Comparison of ENCODE assay signal across 21 cellular contexts in genomic region chr22:36085476-36086169, GRCh38. TPM values are rescaled to one million over a fixed set of nuclear protein-coding genes. Genes with fewer than 3 reads are reported as not detected.
DNase-seq lines count a peak whose midpoint lies in the region; ATAC-seq, FAIRE-seq and TF ChIP-seq lines count a peak whose summit lies in the region.
"Had no signal": no experiment of that assay in that cellular context is flagged by ENCODE, and none has a peak within 500 bp of the region (broad histone marks: within the 10 kb centered on the region; RNA-seq: fewer than 3 reads in every experiment).

No MANE protein-coding gene starts in this region.

- POLR2A ChIA-PET in K562 (lab: Yijun Ruan, JAX): no interaction called here

- 84% methylated on average over 5 of the region's 15 CpGs for WGBS in K562 (ENCODE audit: insufficient coverage, low coverage, missing lambda C conversion rate)
- WGBS in heart right ventricle, 2 donors: 88 to 91% methylated on average over 15 of the region's 15 CpGs
- 81 to 88% methylated on average over 9 to 15 of the region's 15 CpGs for WGBS in body of pancreas, 2 donors

- H3K36me3 ChIP-seq in BLaER1 (no peaks in the 10 kb centered on the region), K562 (ENCODE audit: control insufficient read depth, insufficient read depth, low read length) (no peaks in the 10 kb centered on the region), heart right ventricle (no peaks in the 10 kb centered on the region), body of pancreas (replicated peaks in 1 of 2; ENCODE audit: insufficient read depth in 1 of 2, low read depth in 2 of 2) (no peaks in the 10 kb centered on the region)
- no peaks in the 10 kb centered on the region for H3K36me3 ChIP-seq in BLaER1 treated with 17β-estradiol and CSF1 and Interleukin-3, amounts not matched to agents 10 nM and 100 nM
- H3K36me3 ChIP-seq: BE2C, HAP-1 had no signal

- H3K27me3 ChIP-seq in BLaER1 (no peaks in the 10 kb centered on the region), K562 (ENCODE audit: control insufficient read depth in 2 of 2, insufficient read depth in 2 of 2, low read length in 2 of 2) (no peaks in the 10 kb centered on the region), heart right ventricle (no peaks in the 10 kb centered on the region), body of pancreas (no peaks in the 10 kb centered on the region)
- H3K27me3 ChIP-seq in BLaER1 treated with 17β-estradiol and CSF1 and Interleukin-3, amounts not matched to agents 10 nM and 100 nM: no peaks in the 10 kb centered on the region
- H3K27me3 ChIP-seq: BE2C had no signal

- CTCF ChIA-PET in K562 (lab: Yijun Ruan, JAX; ENCODE audit: low intra/inter-chr PET ratio): no interaction called here

- TF ChIP-seq RAD21 in K562 (CRISPR knock-in tag; conservative IDR thresholded peaks at IDR 0.05 in 1 of 2, IDR thresholded peaks at IDR 0.05 in 1 of 2): no peak

- TF ChIP-seq EP300 in K562 (IDR thresholded peaks at IDR 0.05; ENCODE audit: low read length): no peak

- in situ Hi-C loops in K562 (cut with MboI): no loop called here

- no peaks in the 10 kb centered on the region for H4K20me1 ChIP-seq in BLaER1
- no peaks in the 10 kb centered on the region for H4K20me1 ChIP-seq in BLaER1 treated with 17β-estradiol and CSF1 and Interleukin-3, amounts not matched to agents 10 nM and 100 nM
- no peaks in the 10 kb centered on the region for H4K20me1 ChIP-seq in K562 (replicated peaks; ENCODE audit: control insufficient read depth, insufficient read depth, low read length)

- H3K4me2 ChIP-seq in BLaER1 (peak overlapping the region; percentile 42), K562 (ENCODE audit: insufficient read depth, low read length) (no peak overlapping the region)
- peak overlapping the region; percentile 9 to 71 (median 53); a peak in 19 of 22 replicates for H3K4me2 ChIP-seq in BLaER1 treated with 17β-estradiol and CSF1 and Interleukin-3, amounts not matched to agents 10 nM and 100 nM

- TF ChIP-seq POLR2A in K562 (conservative IDR thresholded peaks at IDR 0.05): no peak
- TF ChIP-seq POLR2A in body of pancreas (IDR thresholded peaks at IDR 0.05): no peak

- TF ChIP-seq CTCF in K562 (IDR thresholded peaks at IDR 0.05 in 2 of 3, conservative IDR thresholded peaks at IDR 0.05 in 1 of 3; ENCODE audit: insufficient read depth in 2 of 3, low read depth in 1 of 3, low read length in 3 of 3) (no peak), heart right ventricle (IDR thresholded peaks at IDR 0.05) (no peak), body of pancreas (IDR thresholded peaks at IDR 0.05) (no peak)

- intact Hi-C loops in K562 (cut with micrococcal nuclease) (no loop called here), posterior vena cava (cut with DNase I) (no loop called here), heart right ventricle (cut with DNase I) (no loop called here), body of pancreas (cut with DNase I) (no loop called here)

- no peak overlapping the region for H2AFZ ChIP-seq in K562 (ENCODE audit: low read depth, low read length)

- no TSS peak for BruUV-seq in K562 (replicated peaks; lab: Mats Ljungman, UMichigan)

- no peak for FAIRE-seq in K562 (lab: Jason Lieb, UNC)
- FAIRE-seq: A204.1, GM12892, GM18507 had no signal

- DNase-seq in K562 (ENCODE audit: extremely low read depth in 1 of 4, low spot score in 3 of 4) (no peak), posterior vena cava (ENCODE audit: low spot score) (peak; percentile 56), heart right ventricle (no peak), body of pancreas (no peak)
- no peak for DNase-seq in activated CD8-positive, alpha-beta memory T cell treated with anti-CD3 and anti-CD28 coated beads, Interleukin-2, amount 50 U/mL, for 48 hours
- DNase-seq: ACHN; BE2C; CD4-positive, alpha-beta memory T cell; DMS153; DMS79; GDM1; KG1 had no signal

- no peak overlapping the region for H3K4me3 ChIP-seq in BLaER1
- no peak overlapping the region for H3K4me3 ChIP-seq in BLaER1 treated with 17β-estradiol and CSF1 and Interleukin-3, amounts not matched to agents 10 nM and 100 nM
- no peak overlapping the region for H3K4me3 ChIP-seq in K562
- no peak overlapping the region for H3K4me3 ChIP-seq in heart right ventricle
- H3K4me3 ChIP-seq in body of pancreas: no peak overlapping the region
- H3K4me3 ChIP-seq: HAP-1 had no signal

- no peaks in the 10 kb centered on the region for H3K9me1 ChIP-seq in K562 (ENCODE audit: control insufficient read depth, insufficient read depth, low read length)

- H3K27ac ChIP-seq in BLaER1 (no peak overlapping the region), K562 (ENCODE audit: extremely low read depth, low read depth, low read length) (no peak overlapping the region), heart right ventricle (no peak overlapping the region), body of pancreas (no peak overlapping the region)
- peak overlapping the region in 3 of 11 experiments; percentile 9 to 31 (median 23); a peak in 1 of 22 replicates for H3K27ac ChIP-seq in BLaER1 treated with 17β-estradiol and CSF1 and Interleukin-3, amounts not matched to agents 10 nM and 100 nM
- H3K27ac ChIP-seq: HL-60 had no signal

- H3K4me1 ChIP-seq in BLaER1 (peaks cover 37% of the 10 kb centered on the region), K562 (replicated peaks in 1 of 2; ENCODE audit: control insufficient read depth in 2 of 2, insufficient read depth in 2 of 2, low read length in 2 of 2) (peaks cover 0 to 3% of the 10 kb centered on the region in 2 experiments; a peak in 3 of 5 replicates), heart right ventricle (peaks cover 0 to 2% (median 0%) of the 10 kb centered on the region in 9 donors), body of pancreas (no peaks in the 10 kb centered on the region)
- H3K4me1 ChIP-seq in BLaER1 treated with 17β-estradiol and CSF1 and Interleukin-3, amounts not matched to agents 10 nM and 100 nM: peaks cover 0 to 45% (median 25%) of the 10 kb centered on the region in 10 experiments; a peak in 17 of 20 replicates
- H3K4me1 ChIP-seq: BE2C had no signal

- H3K9me3 ChIP-seq in BLaER1 (no peaks in the 10 kb centered on the region), K562 (replicated peaks; ENCODE audit: control insufficient read depth, insufficient read depth, low read depth, low read length) (no peaks in the 10 kb centered on the region), heart right ventricle (no peaks in the 10 kb centered on the region), body of pancreas (no peaks in the 10 kb centered on the region)
- H3K9me3 ChIP-seq in BLaER1 treated with 17β-estradiol and CSF1 and Interleukin-3, amounts not matched to agents 10 nM and 100 nM (replicated peaks in 1 of 11): no peaks in the 10 kb centered on the region
- H3K9me3 ChIP-seq: BE2C, HAP-1 had no signal

- H3K79me2 ChIP-seq in K562 (ENCODE audit: control insufficient read depth, insufficient read depth, low read length): no peaks in the 10 kb centered on the region

- no peak for ATAC-seq in K562
- no peak for ATAC-seq in heart right ventricle
- no peak for ATAC-seq in body of pancreas

- H3K9ac ChIP-seq in BLaER1: no peak overlapping the region
- no peak overlapping the region for H3K9ac ChIP-seq in BLaER1 treated with 17β-estradiol and CSF1 and Interleukin-3, amounts not matched to agents 10 nM and 100 nM
- H3K9ac ChIP-seq in K562 (ENCODE audit: insufficient read depth in 1 of 2, low read depth in 2 of 2, low read length in 2 of 2): no peak overlapping the region

TF ChIP-seq in K562, 482 proteins besides CTCF, POLR2A, EP300 and RAD21:
- peak; percentile 63; the same call in 1 of the 2 replicates for TF ChIP-seq BCOR (IDR thresholded peaks at IDR 0.05)
- no peak for TF ChIP-seq TCF15 (CRISPR knock-in tag; IDR thresholded peaks at IDR 0.05)
- TF ChIP-seq RBM25 (IDR thresholded peaks at IDR 0.05; ENCODE audit: low read depth, low read length, severe bottlenecking): peak; percentile 70

RNA-seq across cellular contexts. Expression of gene RBFOX2, which starts 57.0 kb away (rescaled TPM):
- total RNA-seq in K562 (2011; cell fraction: chromatin; rRNA removed; ENCODE audit: low replicate concordance): 27.6 and 35.3 TPM in 2 replicates
- 13.7 and 15.8 TPM in 2 replicates for total RNA-seq in K562 (2011; cell fraction: nucleolus; rRNA removed)
- 26.1 and 42.0 TPM in 2 replicates for total RNA-seq in K562 (2011; cell fraction: nucleoplasm; rRNA removed)
- 17.5 and 19.1 TPM in 2 replicates for total RNA-seq in K562 (2014; rRNA removed)
- total RNA-seq in K562 (2014; rRNA removed; fragmentation: Illumina TruSeq; extraction: Trizol): 13.4 and 14.3 TPM in 2 replicates
- total RNA-seq in K562 (2015; rRNA removed; fragmentation: Illumina TruSeq; extraction: Trizol): 13.6 and 13.9 TPM in 2 replicates
- total RNA-seq in K562 (2021): 19.5 and 20.8 TPM in 2 replicates
- polyA plus RNA-seq in K562 (2011; rRNA removed): 24.8 and 26.2 TPM in 2 replicates
- 28.2 and 34.2 TPM in 2 replicates for polyA plus RNA-seq in K562 (2011; cell fraction: cytosol; rRNA removed)
- 38.7 and 42.9 TPM in 2 replicates for polyA plus RNA-seq in K562 (2011; cell fraction: nucleus; rRNA removed)
- polyA plus RNA-seq in K562 (2012): 15.4 and 16.5 TPM in 2 replicates
- 18.3 and 19.9 TPM in 2 replicates for polyA plus RNA-seq in K562 (2014; fragmentation: Illumina TruSeq; extraction: Trizol)
- 1 to 10 TPM; 5.8 to 8.0 TPM for polyA plus RNA-seq in K562 (2014; fragmentation: Nextera tagmentation; extraction: Ambion mirVana)
- 13.9 and 14.2 TPM in 2 replicates for polyA plus RNA-seq in K562 (2014; rRNA removed)
- 41.5 and 46.9 TPM in 2 replicates for polyA minus RNA-seq in K562 (2011; rRNA and poly(A)+ RNA removed)
- 8.9 and 17.0 TPM in 2 replicates for polyA minus RNA-seq in K562 (2011; cell fraction: cytosol; rRNA and poly(A)+ RNA removed)
- polyA minus RNA-seq in K562 (2011; cell fraction: nucleus; rRNA and poly(A)+ RNA removed): 24.9 and 34.4 TPM in 2 replicates
- total RNA-seq in posterior vena cava: 100 to 1,000 TPM; 114 to 124 TPM
- 100 to 1,000 TPM in 4 of 10 donors, 10 to 100 TPM in 6; 68.3 to 105 (median 95.0) TPM for total RNA-seq in heart right ventricle
- 10 to 100 TPM; 18.0 to 36.0 TPM for polyA plus RNA-seq in heart right ventricle
- total RNA-seq in body of pancreas: 10 to 100 TPM; 28.7 to 31.1 TPM
- polyA plus RNA-seq: CD14-positive monocyte, IgD-negative memory B cell had no signal
